In the genomic region with DNA sequence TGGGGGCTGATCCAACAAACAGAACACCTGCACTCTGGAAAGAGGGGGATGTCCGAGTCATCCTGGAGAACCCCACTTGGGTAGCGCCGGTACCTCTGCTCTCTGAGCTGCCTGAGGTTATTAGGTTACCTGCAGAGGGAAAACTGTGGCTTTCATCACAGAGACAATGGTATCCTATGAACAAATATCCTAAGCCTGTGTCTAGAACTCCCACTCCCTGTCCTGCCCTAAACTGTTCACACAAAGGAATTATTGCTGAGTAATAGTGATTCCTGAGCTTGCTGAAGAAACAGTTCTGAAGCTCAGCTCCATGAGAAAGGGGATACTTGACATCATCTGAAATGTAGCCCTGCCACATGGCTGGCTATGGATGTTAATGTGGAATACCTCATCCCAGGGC, we compare ENCODE assay signal across 22 cellular contexts. TPM values are rescaled to one million over a fixed set of nuclear protein-coding genes. Genes with fewer than 3 reads are reported as not detected.
DNase-seq lines count a peak whose midpoint lies in the region; ATAC-seq and FAIRE-seq lines count a peak whose summit lies in the region.
"Had no signal": no experiment of that assay in that cellular context is flagged by ENCODE, and none has a peak within 500 bp of the region (broad histone marks: within the 10 kb centered on the region; RNA-seq: fewer than 3 reads in every experiment).

No MANE protein-coding gene starts in this region.

- no peak overlapping the region for H3K4me3 Mint-ChIP-seq in stimulated activated naive B cell treated with anti-CD40 and anti-IgM and Interleukin-4, amounts not matched to agents 10 μg/mL and 1 μg/mL and 100 μg/mL, for 72 hours
- H3K4me3 Mint-ChIP-seq: activated naive CD4-positive, alpha-beta T cell treated with anti-CD3 and anti-CD28 coated beads for 36 hours; immature natural killer cell had no signal

- H2BK5ac ChIP-seq in mesenchymal stem cell (ENCODE audit: low read depth, low read length, poor library complexity, severe bottlenecking), result no peak overlapping the region

- H4K8ac ChIP-seq in mesenchymal stem cell (ENCODE audit: low read length), result no peak overlapping the region

- H2AK5ac ChIP-seq in mesenchymal stem cell (ENCODE audit: low read length, severe bottlenecking), result peak overlapping the region; percentile 42

- peak overlapping the region in 1 of 2 experiments; percentile 49 for H2BK12ac ChIP-seq in mesenchymal stem cell (ENCODE audit: low read length in 2 of 2)

- H3K27me3 ChIP-seq in mesenchymal stem cell (ENCODE audit: control insufficient read depth in 1 of 2, insufficient read depth in 1 of 2, low read length in 2 of 2), result peaks cover 8 to 55% of the 10 kb centered on the region in 2 experiments
- H3K27me3 ChIP-seq: MG63, right atrium auricular region, SJCRH30 had no signal

- no peaks in the 10 kb centered on the region for H3K36me3 ChIP-seq in mesenchymal stem cell (ENCODE audit: control insufficient read depth in 1 of 2, insufficient read depth in 2 of 2, low read depth in 1 of 2, low read length in 2 of 2)
- H3K36me3 ChIP-seq: heart left ventricle, MG63, right atrium auricular region, SJCRH30, stomach had no signal

- peak; percentile 40 for DNase-seq in AG08395 (ENCODE audit: low spot score)
- DNase-seq in NCI-H226, result peak; percentile 33
- DNase-seq in dedifferentiated amniotic fluid mesenchymal stem cell (ENCODE audit: extremely low spot score), result peak; percentile 53
- DNase-seq in mesenchymal stem cell, result peak; percentile 39
- DNase-seq in stimulated activated naive B cell treated with anti-CD40 and anti-IgM and Interleukin-4, amounts not matched to agents 10 μg/mL and 1 μg/mL and 100 μg/mL, for 72 hours, result no peak
- DNase-seq in NCI-H2171 (lab: John Stamatoyannopoulos, UW), result no peak
- DNase-seq in activated T-cell treated with anti-CD3 and anti-CD28 coated beads, Interleukin-2, amount 50 U/mL, for 48 hours, result no peak
- no peak for DNase-seq in frontal cortex (ENCODE audit: low spot score in 2 of 2)
- DNase-seq: ACHN; activated CD4-positive, alpha-beta T cell treated with anti-CD3 and anti-CD28 coated beads for 4 hours; activated naive CD4-positive, alpha-beta T cell treated with anti-CD3 and anti-CD28 coated beads for 36 hours; cortex of kidney; heart left ventricle; immature natural killer cell; MG63; NCI-H187 treated with DMSO at 0.1 percent for 48 hours; NCI-H510A treated with DMSO at 0.1 percent for 48 hours; SJCRH30; stomach; T-helper 9 cell had no signal

- no peak overlapping the region for H3K4me3 ChIP-seq in mesenchymal stem cell (ENCODE audit: insufficient read depth in 1 of 2, low read depth in 1 of 2, low read length in 2 of 2)
- H3K4me3 ChIP-seq: GM12878, heart left ventricle, MG63, right atrium auricular region, SJCRH30, stomach had no signal

- peaks cover 19% of the 10 kb centered on the region for H3K4me1 ChIP-seq in mesenchymal stem cell (ENCODE audit: control insufficient read depth, insufficient read depth, low read depth, low read length)
- H3K4me1 ChIP-seq: heart left ventricle, right atrium auricular region had no signal

- H3K9me3 ChIP-seq in mesenchymal stem cell (ENCODE audit: control insufficient read depth, low read length), result no peaks in the 10 kb centered on the region
- H3K9me3 ChIP-seq: heart left ventricle, MG63, right atrium auricular region, SJCRH30, stomach had no signal

- H3K18ac ChIP-seq in mesenchymal stem cell (ENCODE audit: low read depth in 1 of 2, low read length in 2 of 2), result no peak overlapping the region

- H3K4ac ChIP-seq in mesenchymal stem cell (ENCODE audit: low read depth in 1 of 2, low read length in 2 of 2), result peak overlapping the region in 1 of 2 experiments; percentile 13

- no peaks in the 10 kb centered on the region for H3K79me1 ChIP-seq in mesenchymal stem cell (replicated peaks; ENCODE audit: low read length, poor library complexity, severe bottlenecking)

- H3K4me1 Mint-ChIP-seq in stimulated activated naive B cell treated with anti-CD40 and anti-IgM and Interleukin-4, amounts not matched to agents 10 μg/mL and 1 μg/mL and 100 μg/mL, for 72 hours, result no peaks in the 10 kb centered on the region
- H3K4me1 Mint-ChIP-seq: immature natural killer cell had no signal

- no peak overlapping the region for H3K14ac ChIP-seq in mesenchymal stem cell (ENCODE audit: low read length in 2 of 2)

- H3K9me3 Mint-ChIP-seq in stimulated activated naive B cell treated with anti-CD40 and anti-IgM and Interleukin-4, amounts not matched to agents 10 μg/mL and 1 μg/mL and 100 μg/mL, for 72 hours, result no peaks in the 10 kb centered on the region
- H3K9me3 Mint-ChIP-seq: activated naive CD4-positive, alpha-beta T cell treated with anti-CD3 and anti-CD28 coated beads for 36 hours had no signal

- no peak overlapping the region for H3K9ac ChIP-seq in mesenchymal stem cell (ENCODE audit: low read length)

- peaks cover 0 to 6% of the 10 kb centered on the region in 2 donors for H3K27me3 Mint-ChIP-seq in stimulated activated naive B cell treated with anti-CD40 and anti-IgM and Interleukin-4, amounts not matched to agents 10 μg/mL and 1 μg/mL and 100 μg/mL, for 72 hours

- H3K4me2 ChIP-seq in mesenchymal stem cell (ENCODE audit: low read length, poor library complexity, severe bottlenecking), result peak overlapping the region; percentile 44

- 75% methylated on average over 3 of the region's 3 CpGs for WGBS in mesenchymal stem cell

- H3K23ac ChIP-seq in mesenchymal stem cell (ENCODE audit: low read length in 2 of 2), result no peak overlapping the region

- no peak overlapping the region for H2AFZ ChIP-seq in mesenchymal stem cell (ENCODE audit: low read depth, low read length)

- no peak for FAIRE-seq in frontal cortex (lab: Jason Lieb, UNC)
- FAIRE-seq: GM12878 had no signal

- no peak overlapping the region for H3K27ac Mint-ChIP-seq in stimulated activated naive B cell treated with anti-CD40 and anti-IgM and Interleukin-4, amounts not matched to agents 10 μg/mL and 1 μg/mL and 100 μg/mL, for 72 hours
- H3K27ac Mint-ChIP-seq: activated naive CD4-positive, alpha-beta T cell treated with anti-CD3 and anti-CD28 coated beads for 36 hours; immature natural killer cell had no signal

- no peak overlapping the region for H2BK15ac ChIP-seq in mesenchymal stem cell (ENCODE audit: low read depth, poor library complexity, severe bottlenecking)

- no peak overlapping the region for H2BK120ac ChIP-seq in mesenchymal stem cell (ENCODE audit: low read depth, low read length)

- H4K91ac ChIP-seq in mesenchymal stem cell (ENCODE audit: low read length), result no peak overlapping the region

- no peak for ATAC-seq in stimulated activated naive B cell treated with anti-CD40 and anti-IgM and Interleukin-4, amounts not matched to agents 10 μg/mL and 1 μg/mL and 100 μg/mL, for 72 hours (replicated peaks)
- ATAC-seq: GM12878, heart left ventricle had no signal

- peak overlapping the region; percentile 65 for H3K27ac ChIP-seq in mesenchymal stem cell (ENCODE audit: low read length, poor library complexity, severe bottlenecking)
- H3K27ac ChIP-seq: heart left ventricle, right atrium auricular region, SJCRH30, stomach had no signal

- H3K36me3 Mint-ChIP-seq in stimulated activated naive B cell treated with anti-CD40 and anti-IgM and Interleukin-4, amounts not matched to agents 10 μg/mL and 1 μg/mL and 100 μg/mL, for 72 hours, result no peaks in the 10 kb centered on the region
- H3K36me3 Mint-ChIP-seq: immature natural killer cell had no signal

RNA-seq across cellular contexts. Expression of a gene that starts 31.9 kb away (rescaled TPM):
- polyA plus RNA-seq in mesenchymal stem cell (2013, experiment 1 of 2), result 239 TPM
- 239 TPM for polyA plus RNA-seq in mesenchymal stem cell (2013, experiment 2 of 2)
- total RNA-seq in frontal cortex, result 7.3 TPM
- total RNA-seq: activated naive CD4-positive, alpha-beta T cell treated with anti-CD3 and anti-CD28 coated beads for 36 hours had no signal
- polyA plus RNA-seq: immature natural killer cell had no signal

Comparison
In these comparisons a context has a peak if more than half of its experiments do, and no peak if none do; other contexts are left out.
1. DNase-seq: peak in AG08395 (single experiment), NCI-H226 (single experiment), dedifferentiated amniotic fluid mesenchymal stem cell (single experiment) and mesenchymal stem cell (single experiment); none in stimulated activated naive B cell treated with anti-CD40 and anti-IgM and Interleukin-4, amounts not matched to agents 10 μg/mL and 1 μg/mL and 100 μg/mL, for 72 hours (single experiment), NCI-H2171 (single experiment), activated T-cell treated with anti-CD3 and anti-CD28 coated beads, Interleukin-2, amount 50 U/mL, for 48 hours (0 of 2) and frontal cortex (0 of 2).